Comparison of ENCODE assay signal across 1 cellular context in the genomic region with DNA sequence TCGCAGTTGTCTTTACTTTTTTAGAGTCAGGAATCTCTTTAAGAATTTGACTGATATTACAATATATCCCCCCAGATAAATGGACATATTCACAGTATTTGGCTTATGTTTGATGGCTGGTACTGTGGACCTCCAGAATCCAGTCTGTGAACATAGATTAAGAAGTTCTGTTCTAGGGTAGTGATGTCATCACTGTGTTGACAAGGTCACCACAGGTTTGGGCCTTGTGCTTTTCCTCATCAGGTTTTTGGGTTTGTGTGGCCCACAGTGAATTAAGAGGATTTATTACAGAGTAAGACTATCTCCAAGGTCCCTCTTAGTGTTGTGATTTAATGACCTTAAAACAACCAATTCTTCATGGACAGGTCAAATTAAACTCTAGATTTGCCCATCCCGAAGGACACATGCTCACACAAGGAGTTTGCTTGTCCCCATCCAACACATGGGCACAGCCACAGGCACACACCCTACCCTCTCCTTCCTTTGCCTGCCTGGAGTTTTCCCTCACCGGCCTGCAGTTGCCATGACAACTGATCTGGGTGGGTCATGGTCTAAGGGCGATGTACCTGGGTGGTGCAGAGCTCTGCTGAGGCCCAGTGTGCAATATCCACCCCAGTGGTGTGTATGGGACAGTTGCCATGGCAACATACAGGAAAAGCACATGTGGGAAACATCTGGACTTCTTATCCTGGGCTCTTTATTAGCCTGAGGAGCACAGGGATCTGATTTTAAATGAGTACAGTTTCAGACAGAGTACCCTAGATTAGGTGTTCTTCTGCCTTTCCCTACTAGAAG.
A peak's percentile ranks its signal among the peaks of the same experiment; 100 is the strongest.
TF ChIP-seq lines count a peak whose summit lies in the region.

No MANE protein-coding gene starts in this region.

TF ChIP-seq in IMR-90, 13 proteins besides CTCF, POLR2A, EP300 and RAD21:
- TF ChIP-seq CEBPB (IDR thresholded peaks at IDR 0.05; ENCODE audit: low read depth, low read length) (0 out of 2 replicates have a peak, but pooled peaks have one; percentile 5), NFE2L2 (IDR thresholded peaks at IDR 0.05; ENCODE audit: low read depth, low read length) (no peak)
